In genomic region chr12:98503593-98504367, GRCh38 we compare ENCODE assay signal across 8 cellular contexts. TPM values are rescaled to one million over a fixed set of nuclear protein-coding genes. Genes with fewer than 3 reads are reported as not detected.
DNase-seq lines count a peak whose midpoint lies in the region; ATAC-seq and FAIRE-seq lines count a peak whose summit lies in the region.

No MANE protein-coding gene starts in this region.

- peak overlapping the region; percentile 100 for H3K27ac ChIP-seq in mesodermal cell (ENCODE audit: low read depth, low read length, severe bottlenecking)

- H3K27me3 ChIP-seq in endocrine pancreas (ENCODE audit: control insufficient read depth, insufficient read depth, low read length): no peaks in the 10 kb centered on the region

- CTCF ChIA-PET in activated CD8-positive, alpha-beta memory T cell treated with anti-CD3 and anti-CD28 coated beads, Interleukin-2, amount 10 ng/mL, durations not matched to agents 7 days and 5 days (lab: Charles Lee): interaction anchor here (1.0 to 2.3 kb wide), 3 partner anchors 11 to 13 kb away, joined by 4 to 10 read pairs (median 6); partner anchors contain the start of gene TMPO

- H3K4me3 ChIP-seq in endocrine pancreas (ENCODE audit: control insufficient read depth, insufficient read depth, low read length): peak overlapping the region; percentile 96
- H3K4me3 ChIP-seq in mesodermal cell (ENCODE audit: extremely low read depth, insufficient read depth, low read length, poor library complexity, severe bottlenecking): peak overlapping the region; percentile 50

- H3K36me3 Mint-ChIP-seq in activated CD8-positive, alpha-beta memory T cell treated with anti-CD3 and anti-CD28 coated beads, Interleukin-2, amount 10 ng/mL, durations not matched to agents 7 days and 5 days: peaks cover 2% of the 10 kb centered on the region

- H3K27ac Mint-ChIP-seq in activated CD8-positive, alpha-beta memory T cell treated with anti-CD3 and anti-CD28 coated beads, Interleukin-2, amount 10 ng/mL, durations not matched to agents 7 days and 5 days: peak overlapping the region; percentile 99

- no peaks in the 10 kb centered on the region for H3K36me3 ChIP-seq in endocrine pancreas (ENCODE audit: control insufficient read depth, insufficient read depth, low read length)
- H3K36me3 ChIP-seq in mesodermal cell (ENCODE audit: control insufficient read depth, insufficient read depth, low read length): no peaks in the 10 kb centered on the region

- peaks cover 13% of the 10 kb centered on the region for H3K27me3 Mint-ChIP-seq in activated CD8-positive, alpha-beta memory T cell treated with anti-CD3 and anti-CD28 coated beads, Interleukin-2, amount 10 ng/mL, durations not matched to agents 7 days and 5 days

- no peaks in the 10 kb centered on the region for H3K4me1 ChIP-seq in endocrine pancreas (ENCODE audit: control insufficient read depth, insufficient read depth, low read length)
- no peaks in the 10 kb centered on the region for H3K4me1 ChIP-seq in mesodermal cell (ENCODE audit: control insufficient read depth, insufficient read depth, low read length, poor library complexity, severe bottlenecking)

- 0% methylated on average over 33 to 35 of the region's 43 CpGs for WGBS in mesodermal cell (ENCODE audit: insufficient coverage in 2 of 2), 2 experiments

- no peaks in the 10 kb centered on the region for H3K9me3 ChIP-seq in endocrine pancreas (ENCODE audit: control insufficient read depth, low read length)
- H3K9me3 ChIP-seq in mesodermal cell (ENCODE audit: control insufficient read depth, low read length): no peaks in the 10 kb centered on the region

- H3K4me1 Mint-ChIP-seq in activated CD8-positive, alpha-beta memory T cell treated with anti-CD3 and anti-CD28 coated beads, Interleukin-2, amount 10 ng/mL, durations not matched to agents 7 days and 5 days: peaks cover 30% of the 10 kb centered on the region

- peak; percentile 88 for DNase-seq in COLO829 (ENCODE audit: low spot score)
- DNase-seq in HTR-8/SVneo (ENCODE audit: insufficient read length, low spot score): peak; percentile 78
- peak; percentile 90 for DNase-seq in NOMO-1 treated with DMSO at 0.1 percent for 48 hours (lab: John Stamatoyannopoulos, UW; ENCODE audit: unreplicated experiment)
- DNase-seq in activated CD8-positive, alpha-beta memory T cell treated with anti-CD3 and anti-CD28 coated beads, Interleukin-2, amount 10 ng/mL, durations not matched to agents 7 days and 5 days: peak; percentile 97
- peak; percentile 95 for DNase-seq in stimulated activated CD8-positive, alpha-beta memory T cell treated with anti-CD3 and anti-CD28 coated beads, Interleukin-15, amount 100 ng/mL, for 24 hours (ENCODE audit: low read depth)

- FAIRE-seq in HTR-8/SVneo (lab: Jason Lieb, UNC): peak; percentile 83

- peak overlapping the region; percentile 97 for H3K4me3 Mint-ChIP-seq in activated CD8-positive, alpha-beta memory T cell treated with anti-CD3 and anti-CD28 coated beads, Interleukin-2, amount 10 ng/mL, durations not matched to agents 7 days and 5 days

- H3K9ac ChIP-seq in endocrine pancreas (ENCODE audit: control insufficient read depth, insufficient read depth, low read length): peak overlapping the region; percentile 83

- peak; percentile 60 for ATAC-seq in GM21367 (IDR thresholded peaks at IDR 0.05; ENCODE audit: unreplicated experiment)
- ATAC-seq in activated CD8-positive, alpha-beta memory T cell treated with anti-CD3 and anti-CD28 coated beads, Interleukin-2, amount 10 ng/mL, durations not matched to agents 7 days and 5 days: peak; percentile 88

- H3K9me3 Mint-ChIP-seq in activated CD8-positive, alpha-beta memory T cell treated with anti-CD3 and anti-CD28 coated beads, Interleukin-2, amount 10 ng/mL, durations not matched to agents 7 days and 5 days (ENCODE audit: low read depth): no peaks in the 10 kb centered on the region

RNA-seq across cellular contexts. Expression of gene TMPO, which starts 11.6 kb away (rescaled TPM):
- 100 to 1,000 TPM; 366 to 399 TPM for total RNA-seq in activated CD8-positive, alpha-beta memory T cell treated with anti-CD3 and anti-CD28 coated beads, Interleukin-2, amount 10 ng/mL, durations not matched to agents 7 days and 5 days
- polyA plus RNA-seq in mesodermal cell (2013, experiment 1 of 2): 109 TPM
- 119 TPM for polyA plus RNA-seq in mesodermal cell (2013, experiment 2 of 2)

Comparison
In these comparisons a context has a peak if more than half of its experiments do, and no peak if none do; other contexts are left out.
1. Peak in every context shown above with its lines: DNase-seq, ATAC-seq, H3K4me3 ChIP-seq and H3K27ac ChIP-seq.